ENCODE assay signal across 14 cellular contexts in genomic region chr16:29765167-29766032, GRCh38. TPM values are rescaled to one million over a fixed set of nuclear protein-coding genes. Genes with fewer than 3 reads are reported as not detected.
DNase-seq lines count a peak whose midpoint lies in the region; ATAC-seq, FAIRE-seq and TF ChIP-seq lines count a peak whose summit lies in the region.
"Had no signal": no experiment of that assay in that cellular context is flagged by ENCODE, and none has a peak within 500 bp of the region (broad histone marks: within the 10 kb centered on the region; RNA-seq: fewer than 3 reads in every experiment).

No MANE protein-coding gene starts in this region.

- WGBS in pancreas, 2 donors: 18 to 20% methylated on average over 15 of the region's 15 CpGs

- H3K36me3 ChIP-seq in pancreas: no peaks in the 10 kb centered on the region
- H3K36me3 ChIP-seq in brain microvascular endothelial cell (replicated peaks): no peaks in the 10 kb centered on the region
- H3K36me3 ChIP-seq: heart right ventricle had no signal

- H3K4me1 ChIP-seq in pancreas: peaks cover 9 to 16% (median 11%) of the 10 kb centered on the region in 3 donors
- H3K4me1 ChIP-seq: heart right ventricle, psoas muscle had no signal

- peak overlapping the region; percentile 17 to 27 (median 22) for H3K27ac ChIP-seq in pancreas
- no peak overlapping the region for H3K27ac ChIP-seq in brain microvascular endothelial cell
- H3K27ac ChIP-seq: heart right ventricle, psoas muscle had no signal

- H3K4me3 ChIP-seq in pancreas: no peak overlapping the region
- no peak overlapping the region for H3K4me3 ChIP-seq in brain microvascular endothelial cell (ENCODE audit: low read depth, low read length)
- H3K4me3 ChIP-seq: heart right ventricle, psoas muscle had no signal

- FAIRE-seq in pancreas (lab: Jason Lieb, UNC): no peak
- FAIRE-seq: endothelial cell of umbilical vein had no signal

- TF ChIP-seq CTCF in pancreas (IDR thresholded peaks at IDR 0.05) (no peak), brain microvascular endothelial cell (IDR thresholded peaks at IDR 0.05; ENCODE audit: low read depth, low read length, missing control alignments) (no peak)

- DNase-seq in Daoy (ENCODE audit: low read depth) (peak; percentile 13), NCI-H2029 (lab: John Stamatoyannopoulos, UW) (peak; percentile 96), SW480 (ENCODE audit: low spot score) (peak; percentile 88), pancreas (peak; percentile 63 to 89 (median 80)), posterior cingulate gyrus (no peak), kidney tubule cell (ENCODE audit: low spot score) (no peak), brain microvascular endothelial cell (no peak)
- DNase-seq: heart right ventricle, NCI-H2171 treated with DMSO at 0.1 percent for 48 hours, psoas muscle had no signal

- H3K27me3 ChIP-seq in pancreas (no peaks in the 10 kb centered on the region), brain microvascular endothelial cell (replicated peaks) (no peaks in the 10 kb centered on the region)

- peak; percentile 94 to 98 (median 96) for ATAC-seq in pancreas
- ATAC-seq in HG02938 (IDR thresholded peaks at IDR 0.05; ENCODE audit: unreplicated experiment): no peak
- ATAC-seq: activated T-helper 17 cell treated with anti-CD3 and anti-CD28 coated beads, Interleukin-2, amount 50 U/mL, for 72 hours had no signal

- H3K9me3 ChIP-seq in pancreas: no peaks in the 10 kb centered on the region
- H3K9me3 ChIP-seq: heart right ventricle, psoas muscle had no signal

- in situ Hi-C loops in brain microvascular endothelial cell (cut with HindIII; ENCODE audit: low pct_ligation_motif_present, low sequenced_read_pairs): no loop called here

- intact Hi-C loops in pancreas (cut with DNase I): no loop called here
- intact Hi-C loops in posterior cingulate gyrus (cut with DNase I): no loop called here

RNA-seq across cellular contexts. Expression of gene ZG16, which starts 12.7 kb away (rescaled TPM):
- total RNA-seq in Daoy (2014; rRNA removed; shearing (Covaris generic)): not detected in 2 replicates
- 1 to 10 TPM in 3 of 6 donors, under 1 TPM in 3; 0.06 to 3.1 (median 1.1) TPM for total RNA-seq in pancreas
- 1 to 10 TPM in 1 of 2 donors, under 1 TPM in 1; 0.52 to 2.4 TPM for polyA plus RNA-seq in pancreas
- total RNA-seq: activated T-helper 17 cell treated with anti-CD3 and anti-CD28 coated beads, Interleukin-2, amount 50 U/mL, for 72 hours; endothelial cell of umbilical vein; heart right ventricle; psoas muscle; SK-MEL-5 had no signal
- polyA plus RNA-seq: endothelial cell of umbilical vein had no signal

RNA-seq across cellular contexts. Expression of gene C16orf54, which starts 19.6 kb away (rescaled TPM):
- total RNA-seq in Daoy (2014; rRNA removed; shearing (Covaris generic)): 0.11 TPM in 1 of 2 replicates, not detected in the other
- 1 to 10 TPM in 2 of 6 donors, under 1 TPM in 3, not detected in 1; 0.24 to 1.5 (median 0.61) TPM for total RNA-seq in pancreas
- under 1 TPM; 0.23 to 0.26 TPM for polyA plus RNA-seq in pancreas
- total RNA-seq: endothelial cell of umbilical vein, SK-MEL-5 had no signal
- polyA plus RNA-seq: endothelial cell of umbilical vein had no signal

RNA-seq across cellular contexts. Expression of gene KIF22, which starts 25.2 kb away (rescaled TPM):
- total RNA-seq in Daoy (2014; rRNA removed; shearing (Covaris generic)): 104 and 111 TPM in 2 replicates
- 10 to 100 TPM in 4 of 6 donors, 1 to 10 TPM in 2; 7.7 to 17.4 (median 11.0) TPM for total RNA-seq in pancreas
- 10 to 100 TPM; 43.1 to 51.2 TPM for polyA plus RNA-seq in pancreas

RNA-seq across cellular contexts. Expression of gene MAZ, which starts 40.9 kb away (rescaled TPM):
- total RNA-seq in Daoy (2014; rRNA removed; shearing (Covaris generic)): 120 and 132 TPM in 2 replicates
- 100 to 1,000 TPM in 1 of 6 donors, 10 to 100 TPM in 5; 84.8 to 122 (median 96.2) TPM for total RNA-seq in pancreas
- polyA plus RNA-seq in pancreas: 100 to 1,000 TPM in 1 of 2 donors, 10 to 100 TPM in 1; 94.1 to 107 TPM

RNA-seq across cellular contexts. Expression of gene PRRT2, which starts 46.6 kb away (rescaled TPM):
- 0.29 TPM in 1 of 2 replicates, not detected in the other for total RNA-seq in Daoy (2014; rRNA removed; shearing (Covaris generic))
- total RNA-seq in pancreas: 1 to 10 TPM in 1 of 6 donors, under 1 TPM in 5; 0.35 to 1.2 (median 0.45) TPM
- 1 to 10 TPM; 2.6 to 3.2 TPM for polyA plus RNA-seq in pancreas
- total RNA-seq: SK-MEL-5 had no signal

Comparison
In these comparisons a context has a peak if more than half of its experiments do, and no peak if none do; other contexts are left out.
1. DNase-seq: peak in Daoy (single experiment), NCI-H2029 (single experiment), SW480 (single experiment) and pancreas (6 of 6); none in posterior cingulate gyrus (0 of 10), kidney tubule cell (single experiment) and brain microvascular endothelial cell (single experiment).